1 cellular context compared by ENCODE assay signal in the genomic region with DNA sequence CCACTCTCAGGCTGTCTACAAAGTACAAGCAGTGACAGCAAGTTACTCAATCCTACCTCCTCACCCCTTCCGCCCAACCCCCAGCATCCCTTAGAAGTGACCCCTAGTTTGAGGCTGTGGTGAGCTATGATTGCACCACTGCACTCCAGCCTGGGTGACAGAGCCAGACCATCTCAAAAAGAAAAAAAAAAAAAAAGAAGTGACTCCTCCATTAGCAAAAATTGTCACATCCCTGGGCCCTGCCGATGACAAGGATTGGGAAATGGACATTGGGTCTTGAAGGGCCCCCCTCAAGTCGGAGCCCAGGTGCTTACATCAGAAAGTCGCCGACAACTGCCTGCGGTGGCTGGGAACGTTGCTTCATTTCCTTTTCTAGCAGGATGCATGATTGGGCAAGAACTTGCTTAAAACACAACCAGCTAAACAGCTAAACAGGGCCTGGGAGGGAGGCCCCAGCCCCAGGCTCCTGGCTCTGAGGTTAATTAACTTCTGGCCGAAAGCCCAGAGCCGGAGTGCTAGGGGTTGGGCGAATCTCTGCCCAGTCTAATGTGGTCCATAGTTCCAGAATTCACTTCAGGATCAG.
TF ChIP-seq lines count a peak whose summit lies in the region.

No MANE protein-coding gene starts in this region.

TF ChIP-seq in HepG2, 621 proteins besides CTCF, POLR2A, EP300 and RAD21 (continued from another document and continues in another):
- no peak for TF ChIP-seq ZSCAN9 (CRISPR knock-in tag; IDR thresholded peaks at IDR 0.05; ENCODE audit: borderline replicate concordance)
- TF ChIP-seq HDAC1 (CRISPR knock-in tag; IDR thresholded peaks at IDR 0.05): no peak
- TF ChIP-seq TFE3 (CRISPR knock-in tag; IDR thresholded peaks at IDR 0.05): 0 out of 2 replicates have a peak, but pooled peaks have one; percentile 27
- TF ChIP-seq ZNF589 (CRISPR knock-in tag; conservative IDR thresholded peaks at IDR 0.05): no peak
- no peak for TF ChIP-seq PCBP1 (IDR thresholded peaks at IDR 0.05; ENCODE audit: borderline replicate concordance, low read depth, low read length)
- TF ChIP-seq ZBED4 (CRISPR knock-in tag; IDR thresholded peaks at IDR 0.05; ENCODE audit: borderline replicate concordance): no peak
- TF ChIP-seq, protein P1, sequence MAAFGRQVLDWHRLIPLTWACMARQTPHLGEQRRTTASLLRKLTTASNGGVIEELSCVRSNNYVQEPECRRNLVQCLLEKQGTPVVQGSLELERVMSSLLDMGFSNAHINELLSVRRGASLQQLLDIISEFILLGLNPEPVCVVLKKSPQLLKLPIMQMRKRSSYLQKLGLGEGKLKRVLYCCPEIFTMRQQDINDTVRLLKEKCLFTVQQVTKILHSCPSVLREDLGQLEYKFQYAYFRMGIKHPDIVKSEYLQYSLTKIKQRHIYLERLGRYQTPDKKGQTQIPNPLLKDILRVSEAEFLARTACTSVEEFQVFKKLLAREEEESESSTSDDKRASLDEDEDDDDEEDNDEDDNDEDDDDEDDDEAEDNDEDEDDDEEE (CRISPR knock-in tag; IDR thresholded peaks at IDR 0.05): no peak
- TF ChIP-seq ZNF10 (CRISPR knock-in tag; IDR thresholded peaks at IDR 0.05; ENCODE audit: borderline replicate concordance, low read depth): no peak
- TF ChIP-seq NR1H2 (CRISPR knock-in tag; IDR thresholded peaks at IDR 0.05; ENCODE audit: borderline replicate concordance, low read depth): no peak
- TF ChIP-seq DPF2 (CRISPR knock-in tag; IDR thresholded peaks at IDR 0.05; ENCODE audit: borderline replicate concordance, low read depth): no peak
- TF ChIP-seq, protein P2, sequence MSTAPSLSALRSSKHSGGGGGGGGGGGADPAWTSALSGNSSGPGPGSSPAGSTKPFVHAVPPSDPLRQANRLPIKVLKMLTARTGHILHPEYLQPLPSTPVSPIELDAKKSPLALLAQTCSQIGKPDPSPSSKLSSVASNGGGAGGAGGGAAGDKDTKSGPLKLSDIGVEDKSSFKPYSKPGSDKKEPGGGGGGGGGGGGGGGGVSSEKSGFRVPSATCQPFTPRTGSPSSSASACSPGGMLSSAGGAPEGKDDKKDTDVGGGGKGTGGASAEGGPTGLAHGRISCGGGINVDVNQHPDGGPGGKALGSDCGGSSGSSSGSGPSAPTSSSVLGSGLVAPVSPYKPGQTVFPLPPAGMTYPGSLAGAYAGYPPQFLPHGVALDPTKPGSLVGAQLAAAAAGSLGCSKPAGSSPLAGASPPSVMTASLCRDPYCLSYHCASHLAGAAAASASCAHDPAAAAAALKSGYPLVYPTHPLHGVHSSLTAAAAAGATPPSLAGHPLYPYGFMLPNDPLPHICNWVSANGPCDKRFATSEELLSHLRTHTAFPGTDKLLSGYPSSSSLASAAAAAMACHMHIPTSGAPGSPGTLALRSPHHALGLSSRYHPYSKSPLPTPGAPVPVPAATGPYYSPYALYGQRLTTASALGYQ (CRISPR knock-in tag; IDR thresholded peaks at IDR 0.05): no peak
- TF ChIP-seq PPARG (CRISPR knock-in tag; conservative IDR thresholded peaks at IDR 0.05): no peak
- TF ChIP-seq PAF1 (CRISPR knock-in tag; IDR thresholded peaks at IDR 0.05): no peak
- no peak for TF ChIP-seq AKAP8 (CRISPR knock-in tag; IDR thresholded peaks at IDR 0.05)
- TF ChIP-seq ZNF775 (CRISPR knock-in tag; IDR thresholded peaks at IDR 0.05; ENCODE audit: borderline replicate concordance): no peak
- no peak for TF ChIP-seq ZBTB1 (CRISPR knock-in tag; IDR thresholded peaks at IDR 0.05; ENCODE audit: borderline replicate concordance)
- TF ChIP-seq, protein P3, sequence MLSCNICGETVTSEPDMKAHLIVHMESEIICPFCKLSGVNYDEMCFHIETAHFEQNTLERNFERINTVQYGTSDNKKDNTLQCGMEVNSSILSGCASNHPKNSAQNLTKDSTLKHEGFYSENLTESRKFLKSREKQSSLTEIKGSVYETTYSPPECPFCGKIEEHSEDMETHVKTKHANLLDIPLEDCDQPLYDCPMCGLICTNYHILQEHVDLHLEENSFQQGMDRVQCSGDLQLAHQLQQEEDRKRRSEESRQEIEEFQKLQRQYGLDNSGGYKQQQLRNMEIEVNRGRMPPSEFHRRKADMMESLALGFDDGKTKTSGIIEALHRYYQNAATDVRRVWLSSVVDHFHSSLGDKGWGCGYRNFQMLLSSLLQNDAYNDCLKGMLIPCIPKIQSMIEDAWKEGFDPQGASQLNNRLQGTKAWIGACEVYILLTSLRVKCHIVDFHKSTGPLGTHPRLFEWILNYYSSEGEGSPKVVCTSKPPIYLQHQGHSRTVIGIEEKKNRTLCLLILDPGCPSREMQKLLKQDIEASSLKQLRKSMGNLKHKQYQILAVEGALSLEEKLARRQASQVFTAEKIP (CRISPR knock-in tag; IDR thresholded peaks at IDR 0.05; ENCODE audit: borderline replicate concordance): no peak
- TF ChIP-seq ARID2 (CRISPR knock-in tag; IDR thresholded peaks at IDR 0.05; ENCODE audit: borderline replicate concordance): no peak
- peak; percentile 70 for TF ChIP-seq ZNF614 (CRISPR knock-in tag; IDR thresholded peaks at IDR 0.05; ENCODE audit: borderline replicate concordance)
- no peak for TF ChIP-seq YEATS4 (CRISPR knock-in tag; IDR thresholded peaks at IDR 0.05; ENCODE audit: borderline replicate concordance)
- TF ChIP-seq, protein P4, sequence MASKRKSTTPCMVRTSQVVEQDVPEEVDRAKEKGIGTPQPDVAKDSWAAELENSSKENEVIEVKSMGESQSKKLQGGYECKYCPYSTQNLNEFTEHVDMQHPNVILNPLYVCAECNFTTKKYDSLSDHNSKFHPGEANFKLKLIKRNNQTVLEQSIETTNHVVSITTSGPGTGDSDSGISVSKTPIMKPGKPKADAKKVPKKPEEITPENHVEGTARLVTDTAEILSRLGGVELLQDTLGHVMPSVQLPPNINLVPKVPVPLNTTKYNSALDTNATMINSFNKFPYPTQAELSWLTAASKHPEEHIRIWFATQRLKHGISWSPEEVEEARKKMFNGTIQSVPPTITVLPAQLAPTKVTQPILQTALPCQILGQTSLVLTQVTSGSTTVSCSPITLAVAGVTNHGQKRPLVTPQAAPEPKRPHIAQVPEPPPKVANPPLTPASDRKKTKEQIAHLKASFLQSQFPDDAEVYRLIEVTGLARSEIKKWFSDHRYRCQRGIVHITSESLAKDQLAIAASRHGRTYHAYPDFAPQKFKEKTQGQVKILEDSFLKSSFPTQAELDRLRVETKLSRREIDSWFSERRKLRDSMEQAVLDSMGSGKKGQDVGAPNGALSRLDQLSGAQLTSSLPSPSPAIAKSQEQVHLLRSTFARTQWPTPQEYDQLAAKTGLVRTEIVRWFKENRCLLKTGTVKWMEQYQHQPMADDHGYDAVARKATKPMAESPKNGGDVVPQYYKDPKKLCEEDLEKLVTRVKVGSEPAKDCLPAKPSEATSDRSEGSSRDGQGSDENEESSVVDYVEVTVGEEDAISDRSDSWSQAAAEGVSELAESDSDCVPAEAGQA (IDR thresholded peaks at IDR 0.05; ENCODE audit: low read depth): no peak
- TF ChIP-seq, protein P4 (CRISPR knock-in tag; IDR thresholded peaks at IDR 0.05; ENCODE audit: borderline replicate concordance): no peak
- TF ChIP-seq RELA (CRISPR knock-in tag; IDR thresholded peaks at IDR 0.05): no peak
- TF ChIP-seq E2F2 (CRISPR knock-in tag; IDR thresholded peaks at IDR 0.05; ENCODE audit: borderline replicate concordance): no peak
- no peak for TF ChIP-seq HES4 (CRISPR knock-in tag; IDR thresholded peaks at IDR 0.05; ENCODE audit: borderline replicate concordance)
- TF ChIP-seq FOXA1 (IDR thresholded peaks at IDR 0.05): no peak
- TF ChIP-seq FOXA1 (CRISPR knock-in tag; IDR thresholded peaks at IDR 0.05): 0 out of 2 replicates have a peak, but pooled peaks have one; percentile 10
- TF ChIP-seq, protein P5, sequence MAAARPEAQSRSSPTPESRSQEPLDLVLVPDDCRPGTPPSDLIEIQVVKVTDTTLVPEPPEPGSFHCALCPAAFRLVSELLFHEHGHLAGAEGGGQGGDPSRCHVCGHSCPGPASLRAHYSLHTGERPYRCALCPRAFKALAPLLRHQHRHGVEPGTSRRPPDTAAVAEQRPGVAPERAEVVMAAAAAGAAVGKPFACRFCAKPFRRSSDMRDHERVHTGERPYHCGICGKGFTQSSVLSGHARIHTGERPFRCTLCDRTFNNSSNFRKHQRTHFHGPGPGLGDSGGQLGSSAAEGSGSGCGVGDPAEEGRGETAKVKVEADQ (CRISPR knock-in tag; IDR thresholded peaks at IDR 0.05; ENCODE audit: borderline replicate concordance): no peak
- TF ChIP-seq NR2F2 (IDR thresholded peaks at IDR 0.05; ENCODE audit: borderline replicate concordance, low read depth): no peak
- TF ChIP-seq ZNF143 (CRISPR knock-in tag; IDR thresholded peaks at IDR 0.05): no peak
- TF ChIP-seq ERF (CRISPR knock-in tag; IDR thresholded peaks at IDR 0.05): peak; percentile 68; the same call in 1 of the 2 replicates
- TF ChIP-seq ZNF788 (CRISPR knock-in tag; IDR thresholded peaks at IDR 0.05; ENCODE audit: borderline replicate concordance): no peak
- TF ChIP-seq RFX1 (IDR thresholded peaks at IDR 0.05): no peak
- TF ChIP-seq TGIF2 (CRISPR knock-in tag; IDR thresholded peaks at IDR 0.05): peak; percentile 63; the same call in 1 of the 2 replicates
- TF ChIP-seq, protein P6, sequence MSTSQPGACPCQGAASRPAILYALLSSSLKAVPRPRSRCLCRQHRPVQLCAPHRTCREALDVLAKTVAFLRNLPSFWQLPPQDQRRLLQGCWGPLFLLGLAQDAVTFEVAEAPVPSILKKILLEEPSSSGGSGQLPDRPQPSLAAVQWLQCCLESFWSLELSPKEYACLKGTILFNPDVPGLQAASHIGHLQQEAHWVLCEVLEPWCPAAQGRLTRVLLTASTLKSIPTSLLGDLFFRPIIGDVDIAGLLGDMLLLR (CRISPR knock-in tag; IDR thresholded peaks at IDR 0.05): no peak
- TF ChIP-seq RFXANK (CRISPR knock-in tag; IDR thresholded peaks at IDR 0.05): no peak
- TF ChIP-seq SALL1 (CRISPR knock-in tag; IDR thresholded peaks at IDR 0.05): peak; percentile 68; the same call in 1 of the 2 replicates
- TF ChIP-seq SOX6 (IDR thresholded peaks at IDR 0.05): no peak
- TF ChIP-seq SOX6 (CRISPR knock-in tag; IDR thresholded peaks at IDR 0.05): peak; percentile 88
